6 cellular contexts compared by ENCODE assay signal in the genomic region with DNA sequence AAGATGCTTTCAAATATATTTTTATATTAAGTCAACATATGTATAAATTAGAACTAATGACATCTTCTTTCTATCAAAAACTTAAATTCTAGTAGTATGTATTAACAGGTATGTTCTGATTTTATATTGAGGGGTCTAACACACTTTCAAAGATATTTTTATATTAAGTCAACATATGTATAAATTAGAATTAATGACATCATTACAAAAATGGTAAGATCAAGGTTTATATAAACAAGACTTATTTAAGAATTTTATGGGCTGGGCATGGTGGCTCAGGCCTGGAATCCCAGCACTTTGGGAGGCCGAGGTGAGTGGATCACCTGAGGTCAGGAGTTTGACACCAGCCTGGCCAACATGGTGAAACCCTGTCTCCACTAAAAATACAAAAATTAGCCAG.
DNase-seq lines count a peak whose midpoint lies in the region; ATAC-seq, FAIRE-seq and TF ChIP-seq lines count a peak whose summit lies in the region.
"Not testable (repeated sequence)": the region's sequence is repeated elsewhere in the genome, so short reads cannot be mapped to it uniquely, and the experiment has no call there.

No MANE protein-coding gene starts in this region.

- not testable (repeated sequence) for TF ChIP-seq POLR2A in HepG2 (IDR thresholded peaks at IDR 0.05; ENCODE audit: insufficient read depth in 1 of 2, low read depth in 2 of 2, low read length in 2 of 2)

- in situ Hi-C loops in HepG2 (cut with HindIII; ENCODE audit: extremely low pct_ligation_motif_present, low pct_unique_long_range_greater_than_20kb), result not testable (repeated sequence)

- POLR2A ChIA-PET in HEK293 (lab: Yijun Ruan, JAX); HepG2 (lab: Yijun Ruan, JAX): not testable (repeated sequence)

- ATAC-seq in HepG2, result not testable (repeated sequence)

- not testable (repeated sequence) for H3K36me3 ChIP-seq in HEK293 (ENCODE audit: control insufficient read depth in 2 of 2, insufficient read depth in 1 of 2, low read length in 2 of 2); HepG2 (replicated peaks in 1 of 2; ENCODE audit: control insufficient read depth in 1 of 2, insufficient read depth in 2 of 2, low read length in 2 of 2)

- not testable (repeated sequence) for H2AFZ ChIP-seq in HepG2 (ENCODE audit: low read length)

- DNase-seq in frontal cortex (ENCODE audit: low spot score in 2 of 2); HepG2 (ENCODE audit: low spot score): not testable (repeated sequence)

- intact Hi-C loops in HepG2 (cut with micrococcal nuclease; ENCODE audit: unreplicated experiment), result not testable (repeated sequence)

- H3K4me2 ChIP-seq in HepG2 (ENCODE audit: low read depth, low read length), result not testable (repeated sequence)

- CTCF ChIA-PET in HEK293 (lab: Yijun Ruan, JAX); HepG2 (lab: Yijun Ruan, JAX; ENCODE audit: low intra/inter-chr PET ratio, low total read pairs): not testable (repeated sequence)

- H3K9me3 ChIP-seq in HEK293 (ENCODE audit: control insufficient read depth, insufficient read depth, low read depth, low read length); HepG2 (ENCODE audit: low read length): not testable (repeated sequence)

- TF ChIP-seq RAD21 in HepG2 (CRISPR knock-in tag; IDR thresholded peaks at IDR 0.05), result not testable (repeated sequence)

- H4K20me1 ChIP-seq in HepG2 (ENCODE audit: insufficient read depth, low read length), result not testable (repeated sequence)

- H3K9ac ChIP-seq in HepG2 (ENCODE audit: insufficient read depth, low read depth, low read length), result not testable (repeated sequence)

- 4% methylated on average over 1 of the region's 1 CpG for whole genome bisulfite sequencing in HepG2 (ENCODE audit: low lambda C conversion rate)

- H3K4me1 ChIP-seq in HEK293 (ENCODE audit: control insufficient read depth, insufficient read depth, low read length); HepG2 (ENCODE audit: insufficient read depth, low read length): not testable (repeated sequence)

- not testable (repeated sequence) for H3K79me2 ChIP-seq in HepG2 (ENCODE audit: insufficient read depth, low read length)

- BruUV-seq in HepG2 (replicated peaks; lab: Mats Ljungman, UMichigan), result not testable (repeated sequence)

- not testable (repeated sequence) for TF ChIP-seq EP300 in HepG2 (IDR thresholded peaks at IDR 0.05; ENCODE audit: low read depth in 2 of 2, low read length in 2 of 2); HepG2 (CRISPR knock-in tag; IDR thresholded peaks at IDR 0.05; ENCODE audit: borderline replicate concordance)

- H3K27ac ChIP-seq in HEK293 (ENCODE audit: extremely low read depth, low read depth, low read length); HepG2 (ENCODE audit: extremely low read length, insufficient read depth, low read length): not testable (repeated sequence)

- FAIRE-seq in A204.1 (lab: Jason Lieb, UNC) (peak; percentile 66), TTC549 (lab: Jason Lieb, UNC) (peak; percentile 43), colon (lab: Jason Lieb, UNC) (peak; percentile 51), frontal cortex (lab: Jason Lieb, UNC) (peak; percentile 66)
- not testable (repeated sequence) for FAIRE-seq in HepG2 (lab: Jason Lieb, UNC)

- not testable (repeated sequence) for H3K27me3 ChIP-seq in HepG2 (ENCODE audit: control insufficient read depth in 1 of 2, insufficient read depth in 2 of 2, low read length in 2 of 2)

- TF ChIP-seq CTCF in HEK293 (tag by site-specific recombination; IDR thresholded peaks at IDR 0.05); HepG2 (CRISPR knock-in tag; IDR thresholded peaks at IDR 0.05): not testable (repeated sequence)

- not testable (repeated sequence) for H3K4me3 ChIP-seq in HEK293 (ENCODE audit: low read depth, low read length); HepG2 (replicated peaks in 1 of 3; ENCODE audit: insufficient read depth in 1 of 3, low read depth in 2 of 3, low read length in 3 of 3)

TF ChIP-seq in HEK293, 187 proteins besides CTCF, POLR2A, EP300 and RAD21:
- TF ChIP-seq, protein P1, sequence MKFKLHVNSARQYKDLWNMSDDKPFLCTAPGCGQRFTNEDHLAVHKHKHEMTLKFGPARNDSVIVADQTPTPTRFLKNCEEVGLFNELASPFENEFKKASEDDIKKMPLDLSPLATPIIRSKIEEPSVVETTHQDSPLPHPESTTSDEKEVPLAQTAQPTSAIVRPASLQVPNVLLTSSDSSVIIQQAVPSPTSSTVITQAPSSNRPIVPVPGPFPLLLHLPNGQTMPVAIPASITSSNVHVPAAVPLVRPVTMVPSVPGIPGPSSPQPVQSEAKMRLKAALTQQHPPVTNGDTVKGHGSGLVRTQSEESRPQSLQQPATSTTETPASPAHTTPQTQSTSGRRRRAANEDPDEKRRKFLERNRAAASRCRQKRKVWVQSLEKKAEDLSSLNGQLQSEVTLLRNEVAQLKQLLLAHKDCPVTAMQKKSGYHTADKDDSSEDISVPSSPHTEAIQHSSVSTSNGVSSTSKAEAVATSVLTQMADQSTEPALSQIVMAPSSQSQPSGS (tag by site-specific recombination; IDR thresholded peaks at IDR 0.05; ENCODE audit: low read depth), result peak; percentile 64

TF ChIP-seq in HepG2, 621 proteins besides CTCF, POLR2A, EP300 and RAD21:
- TF ChIP-seq ATF7 (IDR thresholded peaks at IDR 0.05), result peak; percentile 80
- TF ChIP-seq ATF7 (CRISPR knock-in tag; IDR thresholded peaks at IDR 0.05), result not testable (repeated sequence)
